18 cellular contexts compared by ENCODE assay signal in the genomic region with DNA sequence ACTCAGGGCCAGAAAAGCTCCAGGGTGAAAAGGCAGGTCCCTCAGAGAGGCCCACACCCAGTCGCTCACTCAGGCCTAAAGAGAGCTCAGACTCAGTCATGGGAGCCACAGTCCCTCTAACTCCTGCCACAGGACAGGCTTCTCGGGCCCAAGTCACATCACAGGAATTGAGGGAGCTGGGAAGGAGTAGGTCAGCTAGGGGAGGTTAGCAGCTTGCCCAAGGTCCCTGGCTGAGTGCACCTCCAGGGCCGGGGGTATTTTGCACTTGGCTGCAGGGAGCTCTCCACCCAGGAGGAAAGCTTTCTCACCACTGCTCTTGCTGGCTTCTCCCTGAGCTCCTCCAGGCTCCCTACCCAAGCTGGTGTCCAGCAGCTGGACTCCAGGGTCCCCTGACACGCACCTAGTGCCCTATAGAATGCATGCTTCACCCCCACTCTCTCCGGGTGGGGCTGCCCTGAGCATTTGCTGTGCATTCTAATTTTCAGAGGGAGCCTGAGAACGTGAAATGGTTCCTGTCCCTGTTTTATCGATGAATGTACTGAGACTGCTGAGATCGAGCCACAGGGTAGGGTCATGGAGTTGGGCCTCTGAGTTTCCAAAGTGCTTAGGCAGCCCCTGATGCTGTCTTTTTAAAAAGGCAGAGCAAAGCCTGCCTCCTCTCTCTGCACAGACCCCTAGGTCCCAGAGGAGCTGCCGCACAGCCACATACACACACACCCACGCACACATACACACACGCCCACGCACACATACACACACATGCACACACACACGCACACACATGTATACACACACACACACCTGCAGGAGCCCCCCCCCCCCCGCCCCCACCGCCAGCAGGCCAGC. TPM values are rescaled to one million over a fixed set of nuclear protein-coding genes. Genes with fewer than 3 reads are reported as not detected.
DNase-seq lines count a peak whose midpoint lies in the region; ATAC-seq and TF ChIP-seq lines count a peak whose summit lies in the region.
"Had no signal": no experiment of that assay in that cellular context is flagged by ENCODE, and none has a peak within 500 bp of the region (broad histone marks: within the 10 kb centered on the region; RNA-seq: fewer than 3 reads in every experiment).

No MANE protein-coding gene starts in this region.

- H3K27me3 ChIP-seq in right atrium auricular region (no peaks in the 10 kb centered on the region), left ventricle myocardium inferior (ENCODE audit: low read depth) (no peaks in the 10 kb centered on the region), RWPE2 (ENCODE audit: insufficient read depth, poor library complexity, severe bottlenecking) (no peaks in the 10 kb centered on the region)

- no peaks in the 10 kb centered on the region for H3K36me3 ChIP-seq in right atrium auricular region
- no peaks in the 10 kb centered on the region for H3K36me3 ChIP-seq in left ventricle myocardium inferior
- H3K36me3 ChIP-seq in RWPE2 (ENCODE audit: low read depth) = no peaks in the 10 kb centered on the region
- H3K36me3 ChIP-seq: SJSA1 had no signal

- H3K4me3 ChIP-seq in right atrium auricular region (no peak overlapping the region), left ventricle myocardium inferior (no peak overlapping the region), RWPE2 (ENCODE audit: severe bottlenecking) (no peak overlapping the region)
- H3K4me3 ChIP-seq: SJSA1 had no signal

- H3K4me1 ChIP-seq in right atrium auricular region (no peaks in the 10 kb centered on the region), left ventricle myocardium inferior (no peaks in the 10 kb centered on the region), RWPE2 (ENCODE audit: insufficient read depth, poor library complexity, severe bottlenecking) (no peaks in the 10 kb centered on the region)
- H3K4me1 ChIP-seq: SJSA1 had no signal

- H3K27me3 Mint-ChIP-seq in activated T-cell treated with anti-CD3 and anti-CD28 coated beads, Interleukin-2, amount 50 U/mL, for 4 hours (ENCODE audit: low read depth) = peaks cover 6% of the 10 kb centered on the region
- peaks cover 14% of the 10 kb centered on the region for H3K27me3 Mint-ChIP-seq in glutamatergic neuron (ENCODE audit: unreplicated experiment)

- intact Hi-C loops in left ventricle myocardium inferior (cut with micrococcal nuclease) = no loop called here

- ATAC-seq in RWPE2 (ENCODE audit: low read depth) (no peak; the same call in 2 of the 3 replicates), left lobe of liver (no peak), HG02970 (IDR thresholded peaks at IDR 0.05; ENCODE audit: low FRiP score, unreplicated experiment) (no peak)
- no peak for ATAC-seq in activated T-cell treated with anti-CD3 and anti-CD28 coated beads, Interleukin-2, amount 50 U/mL, for 4 hours
- ATAC-seq: PC-3 had no signal

- H3K9me3 Mint-ChIP-seq in activated T-cell treated with anti-CD3 and anti-CD28 coated beads, Interleukin-2, amount 50 U/mL, for 4 hours = peaks cover 4% of the 10 kb centered on the region
- peaks cover 7% of the 10 kb centered on the region for H3K9me3 Mint-ChIP-seq in glutamatergic neuron (ENCODE audit: unreplicated experiment)

- H3K9me3 ChIP-seq in right atrium auricular region (peaks cover 0 to 5% of the 10 kb centered on the region in 2 donors), left ventricle myocardium inferior (replicated peaks) (peaks cover 2% of the 10 kb centered on the region), RWPE2 (ENCODE audit: severe bottlenecking) (no peaks in the 10 kb centered on the region)
- H3K9me3 ChIP-seq: SJSA1 had no signal

- TF ChIP-seq CTCF in right atrium auricular region (IDR thresholded peaks at IDR 0.05) (no peak), left ventricle myocardium inferior (IDR thresholded peaks at IDR 0.05; ENCODE audit: borderline replicate concordance) (no peak), RWPE2 (IDR thresholded peaks at IDR 0.05; ENCODE audit: poor library complexity, severe bottlenecking) (no peak), glutamatergic neuron (IDR thresholded peaks at IDR 0.05; ENCODE audit: partially characterized antibody, unreplicated experiment) (no peak)

- H3K36me3 Mint-ChIP-seq in activated T-cell treated with anti-CD3 and anti-CD28 coated beads, Interleukin-2, amount 50 U/mL, for 4 hours (ENCODE audit: insufficient read depth) = no peaks in the 10 kb centered on the region
- H3K36me3 Mint-ChIP-seq in glutamatergic neuron (ENCODE audit: unreplicated experiment) = peaks cover 14% of the 10 kb centered on the region

- TF ChIP-seq POLR2A in erythroblast (IDR thresholded peaks at IDR 0.05; ENCODE audit: low read length) = no peak

- no peak overlapping the region for H3K27ac Mint-ChIP-seq in glutamatergic neuron (ENCODE audit: unreplicated experiment)

- peaks cover 2% of the 10 kb centered on the region for H3K4me1 Mint-ChIP-seq in activated T-cell treated with anti-CD3 and anti-CD28 coated beads, Interleukin-2, amount 50 U/mL, for 4 hours (ENCODE audit: low read depth)
- peaks cover 10% of the 10 kb centered on the region for H3K4me1 Mint-ChIP-seq in glutamatergic neuron (ENCODE audit: low read depth, unreplicated experiment)

- H3K4me3 Mint-ChIP-seq in activated T-cell treated with anti-CD3 and anti-CD28 coated beads, Interleukin-2, amount 50 U/mL, for 4 hours = no peak overlapping the region
- H3K4me3 Mint-ChIP-seq in glutamatergic neuron (ENCODE audit: unreplicated experiment) = no peak overlapping the region

- H3K27ac ChIP-seq in right atrium auricular region = no peak overlapping the region
- no peak overlapping the region for H3K27ac ChIP-seq in left ventricle myocardium inferior (replicated peaks)
- no peak overlapping the region for H3K27ac ChIP-seq in RWPE2 (ENCODE audit: poor library complexity, severe bottlenecking)
- H3K27ac ChIP-seq: SJSA1 had no signal

- peak; percentile 44 for DNase-seq in right atrium auricular region (ENCODE audit: low spot score)
- no peak for DNase-seq in left ventricle myocardium inferior
- DNase-seq in RWPE2 (ENCODE audit: low spot score) = peak; percentile 22
- DNase-seq in left lobe of liver (ENCODE audit: low spot score) = peak; percentile 27
- DNase-seq in erythroblast (lab: John Stamatoyannopoulos, UW) = no peak
- DNase-seq in activated T-cell treated with anti-CD3 and anti-CD28 coated beads, Interleukin-2, amount 50 U/mL, for 4 hours = no peak
- no peak for DNase-seq in glutamatergic neuron
- DNase-seq: COR-L47, DMS153, HCEC 1CT, KG1, NCI-H146, NCI-H2081, NCI-H510A, NCI-H774, PC-3 had no signal

RNA-seq across cellular contexts. Expression of a gene that starts 37.9 kb away (rescaled TPM):
- total RNA-seq in right atrium auricular region (under 1 TPM; 0.12 to 0.44 TPM), left ventricle myocardium inferior (0.60 TPM), left lobe of liver (1.1 TPM), glutamatergic neuron (ENCODE audit: unreplicated experiment) (34.7 TPM)
- under 1 TPM; 0.13 to 0.41 (median 0.13) TPM for total RNA-seq in activated T-cell treated with anti-CD3 and anti-CD28 coated beads, Interleukin-2, amount 50 U/mL, for 4 hours
- total RNA-seq: PC-3, SJSA1 had no signal

Comparison
In these comparisons a context has a peak if more than half of its experiments do, and no peak if none do; other contexts are left out.
1. DNase-seq: peak in right atrium auricular region (single experiment), RWPE2 (single experiment) and left lobe of liver (single experiment); none in left ventricle myocardium inferior (single experiment), erythroblast (0 of 2), activated T-cell treated with anti-CD3 and anti-CD28 coated beads, Interleukin-2, amount 50 U/mL, for 4 hours (single experiment) and glutamatergic neuron (single experiment).
2. RNA of a gene that starts 37.9 kb away (total RNA-seq): 34.7 TPM in glutamatergic neuron (single experiment); 1.1 TPM in left lobe of liver (single experiment), 0.60 TPM in left ventricle myocardium inferior (single experiment), 0.12 to 0.44 TPM in right atrium auricular region and 0.13 to 0.41 TPM in activated T-cell treated with anti-CD3 and anti-CD28 coated beads, Interleukin-2, amount 50 U/mL, for 4 hours; every median in the first group is over 10 times any median in the second.